9 cellular contexts compared by ENCODE assay signal in the genomic region with DNA sequence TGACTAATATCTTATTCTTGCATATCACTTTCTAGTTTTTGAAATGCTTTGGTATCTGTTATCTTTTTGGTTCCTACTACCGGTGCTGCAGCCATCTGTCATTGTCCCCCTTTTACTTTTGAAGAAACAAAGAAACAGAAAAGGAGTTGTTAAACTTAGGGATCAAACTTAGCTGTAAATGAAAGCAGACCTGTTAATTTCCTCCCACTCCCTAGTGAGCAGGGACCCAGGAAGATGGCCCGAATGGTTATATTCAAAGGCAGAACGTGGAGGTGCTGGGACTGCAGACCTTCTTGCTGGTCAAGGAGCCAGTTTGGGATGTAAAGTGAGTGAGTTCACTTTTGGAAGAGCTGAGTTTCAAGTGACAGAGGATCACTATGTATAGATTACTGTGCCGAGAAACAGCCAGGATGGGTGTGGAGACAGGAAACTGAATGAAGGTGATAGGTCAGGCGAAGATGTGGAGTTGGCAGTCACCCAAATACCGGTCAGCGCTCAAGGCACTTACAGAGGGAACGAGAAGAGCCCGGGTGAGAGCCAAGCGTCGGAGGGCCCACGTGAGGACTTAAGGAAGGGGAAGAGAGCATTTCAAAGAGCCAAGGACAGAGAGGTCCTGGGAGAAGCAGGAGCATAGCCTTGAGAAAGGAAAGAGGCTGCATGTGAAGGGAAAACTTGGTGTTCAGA. TPM values are rescaled to one million over a fixed set of nuclear protein-coding genes. Genes with fewer than 3 reads are reported as not detected.
DNase-seq lines count a peak whose midpoint lies in the region; ATAC-seq and TF ChIP-seq lines count a peak whose summit lies in the region.
"Had no signal": no experiment of that assay in that cellular context is flagged by ENCODE, and none has a peak within 500 bp of the region (broad histone marks: within the 10 kb centered on the region; RNA-seq: fewer than 3 reads in every experiment).

No MANE protein-coding gene starts in this region.

- H3K27ac ChIP-seq in HEK293 (ENCODE audit: extremely low read depth, low read depth, low read length) (no peak overlapping the region), WERI-Rb-1 (no peak overlapping the region)
- H3K27ac ChIP-seq: neutrophil had no signal

- H3K36me3 ChIP-seq in HEK293 (ENCODE audit: control insufficient read depth in 2 of 2, insufficient read depth in 1 of 2, low read length in 2 of 2) = no peaks in the 10 kb centered on the region
- H3K36me3 ChIP-seq in WERI-Rb-1 = no peaks in the 10 kb centered on the region
- H3K36me3 ChIP-seq: neutrophil had no signal

- ATAC-seq in GM18502 (IDR thresholded peaks at IDR 0.05; ENCODE audit: poor library complexity, unreplicated experiment) = peak; percentile 54
- ATAC-seq in GM21528 (IDR thresholded peaks at IDR 0.05; ENCODE audit: low FRiP score, unreplicated experiment) = no peak

- H3K27me3 Mint-ChIP-seq in mesothelial cell of epicardium (ENCODE audit: low read depth) = no peaks in the 10 kb centered on the region

- H3K4me3 ChIP-seq in HEK293 (ENCODE audit: low read depth, low read length) (no peak overlapping the region), WERI-Rb-1 (ENCODE audit: low read depth, low read length) (no peak overlapping the region)

- H3K36me3 Mint-ChIP-seq in mesothelial cell of epicardium = no peaks in the 10 kb centered on the region

- in situ Hi-C loops in SK-MEL-5 (cut with HindIII; ENCODE audit: low pct_unique_long_range_greater_than_20kb, low sequenced_read_pairs) = no loop called here

- peak; percentile 16 for DNase-seq in SK-MEL-5 (ENCODE audit: low read depth, low spot score)
- no peak for DNase-seq in mesothelial cell of epicardium (ENCODE audit: low spot score in 2 of 2, unreplicated experiment in 2 of 2)
- DNase-seq in NCI-H1417 (lab: John Stamatoyannopoulos, UW) = no peak
- no peak for DNase-seq in WERI-Rb-1
- no peak for DNase-seq in globus pallidus (ENCODE audit: low spot score)

- H3K27ac Mint-ChIP-seq in mesothelial cell of epicardium = peak overlapping the region; percentile 23

- H3K9me3 Mint-ChIP-seq in mesothelial cell of epicardium = no peaks in the 10 kb centered on the region

- no peaks in the 10 kb centered on the region for H3K9me3 ChIP-seq in HEK293 (ENCODE audit: control insufficient read depth, insufficient read depth, low read depth, low read length)
- H3K9me3 ChIP-seq in WERI-Rb-1 (ENCODE audit: severe bottlenecking) = no peaks in the 10 kb centered on the region
- H3K9me3 ChIP-seq: neutrophil had no signal

- H3K4me1 ChIP-seq in HEK293 (ENCODE audit: control insufficient read depth, insufficient read depth, low read length) = 0 out of 2 replicates have a peak, but pooled peaks cover 2% of the 10 kb centered on the region

- H3K4me3 Mint-ChIP-seq in mesothelial cell of epicardium = no peak overlapping the region

- TF ChIP-seq CTCF in HEK293 (tag by site-specific recombination; IDR thresholded peaks at IDR 0.05) (no peak), mesothelial cell of epicardium (IDR thresholded peaks at IDR 0.05; ENCODE audit: unreplicated experiment) (no peak), WERI-Rb-1 (IDR thresholded peaks at IDR 0.05; ENCODE audit: low read depth, low read length) (no peak)

- H3K4me1 Mint-ChIP-seq in mesothelial cell of epicardium = peaks cover 35% of the 10 kb centered on the region

- no peaks in the 10 kb centered on the region for H3K27me3 ChIP-seq in WERI-Rb-1 (ENCODE audit: insufficient read depth, low read depth, severe bottlenecking)

- CTCF ChIA-PET in HEK293 (lab: Yijun Ruan, JAX) = no interaction called here

- POLR2A ChIA-PET in HEK293 (lab: Yijun Ruan, JAX) = interaction anchor here (0.6 to 2.0 kb wide), 2 partner anchors 20 to 1469 kb away, joined by 6 to 11 read pairs; a partner anchor contains a TSS

TF ChIP-seq in HEK293, 187 proteins besides CTCF, POLR2A, EP300 and RAD21 (continues in another document):
- no peak for TF ChIP-seq KLF16 (tag by site-specific recombination; IDR thresholded peaks at IDR 0.05)
- no peak for TF ChIP-seq REPIN1 (tag by site-specific recombination; IDR thresholded peaks at IDR 0.05; ENCODE audit: low read depth)
- TF ChIP-seq, protein P1, sequence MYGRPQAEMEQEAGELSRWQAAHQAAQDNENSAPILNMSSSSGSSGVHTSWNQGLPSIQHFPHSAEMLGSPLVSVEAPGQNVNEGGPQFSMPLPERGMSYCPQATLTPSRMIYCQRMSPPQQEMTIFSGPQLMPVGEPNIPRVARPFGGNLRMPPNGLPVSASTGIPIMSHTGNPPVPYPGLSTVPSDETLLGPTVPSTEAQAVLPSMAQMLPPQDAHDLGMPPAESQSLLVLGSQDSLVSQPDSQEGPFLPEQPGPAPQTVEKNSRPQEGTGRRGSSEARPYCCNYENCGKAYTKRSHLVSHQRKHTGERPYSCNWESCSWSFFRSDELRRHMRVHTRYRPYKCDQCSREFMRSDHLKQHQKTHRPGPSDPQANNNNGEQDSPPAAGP (tag by site-specific recombination; IDR thresholded peaks at IDR 0.05) = no peak
- no peak for TF ChIP-seq ZBTB21 (tag by site-specific recombination; IDR thresholded peaks at IDR 0.05)
- TF ChIP-seq BCL11A (tag by site-specific recombination; IDR thresholded peaks at IDR 0.05; ENCODE audit: low read depth) = no peak
- TF ChIP-seq ZBTB48 (tag by site-specific recombination; IDR thresholded peaks at IDR 0.05) = peak; percentile 92
- no peak for TF ChIP-seq ZBTB8A (tag by site-specific recombination; IDR thresholded peaks at IDR 0.05)
- TF ChIP-seq ZNF514 (tag by site-specific recombination; IDR thresholded peaks at IDR 0.05) = no peak
- TF ChIP-seq, protein P2, sequence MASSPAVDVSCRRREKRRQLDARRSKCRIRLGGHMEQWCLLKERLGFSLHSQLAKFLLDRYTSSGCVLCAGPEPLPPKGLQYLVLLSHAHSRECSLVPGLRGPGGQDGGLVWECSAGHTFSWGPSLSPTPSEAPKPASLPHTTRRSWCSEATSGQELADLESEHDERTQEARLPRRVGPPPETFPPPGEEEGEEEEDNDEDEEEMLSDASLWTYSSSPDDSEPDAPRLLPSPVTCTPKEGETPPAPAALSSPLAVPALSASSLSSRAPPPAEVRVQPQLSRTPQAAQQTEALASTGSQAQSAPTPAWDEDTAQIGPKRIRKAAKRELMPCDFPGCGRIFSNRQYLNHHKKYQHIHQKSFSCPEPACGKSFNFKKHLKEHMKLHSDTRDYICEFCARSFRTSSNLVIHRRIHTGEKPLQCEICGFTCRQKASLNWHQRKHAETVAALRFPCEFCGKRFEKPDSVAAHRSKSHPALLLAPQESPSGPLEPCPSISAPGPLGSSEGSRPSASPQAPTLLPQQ (tag by site-specific recombination; IDR thresholded peaks at IDR 0.05) = peak; percentile 71; the same call in 1 of the 2 replicates
- peak; percentile 28; the same call in 1 of the 2 replicates for TF ChIP-seq ZBTB20 (tag by site-specific recombination; IDR thresholded peaks at IDR 0.05)
- TF ChIP-seq, protein P3, sequence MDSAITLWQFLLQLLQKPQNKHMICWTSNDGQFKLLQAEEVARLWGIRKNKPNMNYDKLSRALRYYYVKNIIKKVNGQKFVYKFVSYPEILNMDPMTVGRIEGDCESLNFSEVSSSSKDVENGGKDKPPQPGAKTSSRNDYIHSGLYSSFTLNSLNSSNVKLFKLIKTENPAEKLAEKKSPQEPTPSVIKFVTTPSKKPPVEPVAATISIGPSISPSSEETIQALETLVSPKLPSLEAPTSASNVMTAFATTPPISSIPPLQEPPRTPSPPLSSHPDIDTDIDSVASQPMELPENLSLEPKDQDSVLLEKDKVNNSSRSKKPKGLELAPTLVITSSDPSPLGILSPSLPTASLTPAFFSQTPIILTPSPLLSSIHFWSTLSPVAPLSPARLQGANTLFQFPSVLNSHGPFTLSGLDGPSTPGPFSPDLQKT (IDR thresholded peaks at IDR 0.05; ENCODE audit: borderline replicate concordance, low read depth, low read length) = no peak
- TF ChIP-seq, protein P4, sequence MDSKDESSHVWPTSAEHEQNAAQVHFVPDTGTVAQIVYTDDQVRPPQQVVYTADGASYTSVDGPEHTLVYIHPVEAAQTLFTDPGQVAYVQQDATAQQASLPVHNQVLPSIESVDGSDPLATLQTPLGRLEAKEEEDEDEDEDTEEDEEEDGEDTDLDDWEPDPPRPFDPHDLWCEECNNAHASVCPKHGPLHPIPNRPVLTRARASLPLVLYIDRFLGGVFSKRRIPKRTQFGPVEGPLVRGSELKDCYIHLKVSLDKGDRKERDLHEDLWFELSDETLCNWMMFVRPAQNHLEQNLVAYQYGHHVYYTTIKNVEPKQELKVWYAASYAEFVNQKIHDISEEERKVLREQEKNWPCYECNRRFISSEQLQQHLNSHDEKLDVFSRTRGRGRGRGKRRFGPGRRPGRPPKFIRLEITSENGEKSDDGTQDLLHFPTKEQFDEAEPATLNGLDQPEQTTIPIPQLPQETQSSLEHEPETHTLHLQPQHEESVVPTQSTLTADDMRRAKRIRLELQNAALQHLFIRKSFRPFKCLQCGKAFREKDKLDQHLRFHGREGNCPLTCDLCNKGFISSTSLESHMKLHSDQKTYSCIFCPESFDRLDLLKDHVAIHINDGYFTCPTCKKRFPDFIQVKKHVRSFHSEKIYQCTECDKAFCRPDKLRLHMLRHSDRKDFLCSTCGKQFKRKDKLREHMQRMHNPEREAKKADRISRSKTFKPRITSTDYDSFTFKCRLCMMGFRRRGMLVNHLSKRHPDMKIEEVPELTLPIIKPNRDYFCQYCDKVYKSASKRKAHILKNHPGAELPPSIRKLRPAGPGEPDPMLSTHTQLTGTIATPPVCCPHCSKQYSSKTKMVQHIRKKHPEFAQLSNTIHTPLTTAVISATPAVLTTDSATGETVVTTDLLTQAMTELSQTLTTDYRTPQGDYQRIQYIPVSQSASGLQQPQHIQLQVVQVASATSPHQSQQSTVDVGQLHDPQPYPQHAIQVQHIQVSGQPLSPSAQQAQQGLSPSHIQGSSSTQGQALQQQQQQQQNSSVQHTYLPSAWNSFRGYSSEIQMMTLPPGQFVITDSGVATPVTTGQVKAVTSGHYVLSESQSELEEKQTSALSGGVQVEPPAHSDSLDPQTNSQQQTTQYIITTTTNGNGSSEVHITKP (tag by site-specific recombination; IDR thresholded peaks at IDR 0.05) = peak; percentile 21; the same call in 1 of the 2 replicates

RNA-seq across cellular contexts. Expression of a gene that starts 20.1 kb away (rescaled TPM):
- total RNA-seq in SK-MEL-5 (2014; rRNA removed; shearing (Covaris generic)) = 1.3 and 2.0 TPM in 2 replicates
- 0.94 and 2.0 TPM in 2 replicates for polyA plus RNA-seq in SK-MEL-5 (2015; cell fraction: cytosol; rRNA removed)
- 3.4 and 3.7 TPM in 2 replicates for polyA plus RNA-seq in SK-MEL-5 (2015; cell fraction: nucleus; rRNA removed)
- 1.4 to 2.7 TPM (median 1.5 TPM) in 3 replicates for total RNA-seq in mesothelial cell of epicardium
